1 cellular context compared by ENCODE assay signal in genomic region chr1:8201331-8201861, GRCh38.
TF ChIP-seq lines count a peak whose summit lies in the region.

No MANE protein-coding gene starts in this region.

TF ChIP-seq in A549, 52 proteins besides CTCF, POLR2A, EP300 and RAD21 (continued from another document):
- no peak for TF ChIP-seq GATA3 (IDR thresholded peaks at IDR 0.05; ENCODE audit: borderline replicate concordance)
- no peak for TF ChIP-seq ZC3H11A (IDR thresholded peaks at IDR 0.05)
- TF ChIP-seq PHF8 (IDR thresholded peaks at IDR 0.05; ENCODE audit: borderline replicate concordance, low read depth): no peak
- no peak for TF ChIP-seq POLR2AphosphoS2 (conservative IDR thresholded peaks at IDR 0.05; ENCODE audit: low read length)
- TF ChIP-seq HEYL (CRISPR knock-in tag; IDR thresholded peaks at IDR 0.05): no peak; the same call in 1 of the 2 replicates
- TF ChIP-seq TFCP2L1 (CRISPR knock-in tag; IDR thresholded peaks at IDR 0.05): no peak
- no peak for TF ChIP-seq JUN (IDR thresholded peaks at IDR 0.05)
